Comparison of ENCODE assay signal across 8 cellular contexts in the genomic region with DNA sequence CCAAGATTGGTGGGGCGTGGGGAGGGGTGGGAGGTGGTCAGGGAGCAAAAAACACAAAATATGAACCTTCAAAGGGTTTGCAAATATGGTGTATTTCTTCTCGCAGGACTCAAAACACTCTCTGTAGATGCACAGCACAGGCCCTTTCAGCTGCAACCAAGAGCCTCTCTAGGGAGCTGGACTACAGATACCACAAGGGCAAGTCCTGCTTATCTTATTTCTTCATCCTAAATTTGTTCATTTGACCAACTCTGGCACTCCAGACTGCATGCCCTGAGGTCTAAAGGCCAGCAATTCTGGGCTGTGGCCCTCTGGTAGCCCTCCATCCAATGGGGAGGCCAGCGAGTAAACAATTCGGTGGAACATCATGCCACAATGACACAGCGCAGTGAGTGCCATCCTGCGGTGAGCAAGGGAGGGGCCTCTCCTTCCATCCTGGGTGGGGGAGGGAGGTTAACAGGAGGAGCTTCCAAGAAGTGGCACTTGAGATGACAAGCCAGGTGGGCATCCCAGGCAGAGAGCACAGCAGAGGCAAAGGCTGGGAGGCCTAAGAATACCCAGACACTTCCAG. TPM values are rescaled to one million over a fixed set of nuclear protein-coding genes. Genes with fewer than 3 reads are reported as not detected.
DNase-seq lines count a peak whose midpoint lies in the region; ATAC-seq, FAIRE-seq and TF ChIP-seq lines count a peak whose summit lies in the region.

No MANE protein-coding gene starts in this region.

- peak in 1 of 2 donors; percentile 7 for ATAC-seq in stimulated activated naive B cell treated with anti-CD40 and anti-IgM and Interleukin-4, amounts not matched to agents 10 μg/mL and 1 μg/mL and 100 μg/mL, for 72 hours (replicated peaks)
- ATAC-seq in HG02884 (IDR thresholded peaks at IDR 0.05; ENCODE audit: unreplicated experiment): no peak

- H3K27ac Mint-ChIP-seq in stimulated activated naive B cell treated with anti-CD40 and anti-IgM and Interleukin-4, amounts not matched to agents 10 μg/mL and 1 μg/mL and 100 μg/mL, for 72 hours: peak overlapping the region; percentile 96

- no peaks in the 10 kb centered on the region for H3K27me3 Mint-ChIP-seq in stimulated activated naive B cell treated with anti-CD40 and anti-IgM and Interleukin-4, amounts not matched to agents 10 μg/mL and 1 μg/mL and 100 μg/mL, for 72 hours

- peak overlapping the region; percentile 59 to 73 for H3K4me3 Mint-ChIP-seq in stimulated activated naive B cell treated with anti-CD40 and anti-IgM and Interleukin-4, amounts not matched to agents 10 μg/mL and 1 μg/mL and 100 μg/mL, for 72 hours

- peaks cover 0 to 3% of the 10 kb centered on the region in 2 donors for H3K9me3 Mint-ChIP-seq in stimulated activated naive B cell treated with anti-CD40 and anti-IgM and Interleukin-4, amounts not matched to agents 10 μg/mL and 1 μg/mL and 100 μg/mL, for 72 hours

- FAIRE-seq in D721Med (lab: Jason Lieb, UNC): no peak

- peaks cover 3 to 9% of the 10 kb centered on the region in 2 donors for H3K36me3 Mint-ChIP-seq in stimulated activated naive B cell treated with anti-CD40 and anti-IgM and Interleukin-4, amounts not matched to agents 10 μg/mL and 1 μg/mL and 100 μg/mL, for 72 hours

- peaks cover 59 to 91% of the 10 kb centered on the region in 2 donors for H3K4me1 Mint-ChIP-seq in stimulated activated naive B cell treated with anti-CD40 and anti-IgM and Interleukin-4, amounts not matched to agents 10 μg/mL and 1 μg/mL and 100 μg/mL, for 72 hours

- DNase-seq in NCI-H1436 (lab: John Stamatoyannopoulos, UW): peak; percentile 15
- DNase-seq in NCI-H1436 treated with DMSO at 0.1 percent for 48 hours (lab: John Stamatoyannopoulos, UW): no peak
- peak; percentile 74 for DNase-seq in RPMI7951 (ENCODE audit: low read depth)
- peak; percentile 10 for DNase-seq in effector CD8-positive, alpha-beta T cell (lab: John Stamatoyannopoulos, UW)
- DNase-seq in stimulated activated naive B cell treated with anti-CD40 and anti-IgM and Interleukin-4, amounts not matched to agents 10 μg/mL and 1 μg/mL and 100 μg/mL, for 72 hours: peak; percentile 36
- no peak for DNase-seq in HuH-7.5 (ENCODE audit: low spot score)
- no peak for DNase-seq in D721Med (ENCODE audit: insufficient read length, low spot score)

- no peak for TF ChIP-seq CTCF in D721Med (IDR thresholded peaks at IDR 0.05; ENCODE audit: insufficient read depth, missing control alignments)

RNA-seq across cellular contexts. Expression of a gene that starts 0.6 kb away (rescaled TPM):
- 0.88 and 1.7 TPM in 2 replicates for total RNA-seq in RPMI7951 (2014; rRNA removed; shearing (Covaris generic))

RNA-seq across cellular contexts. Expression of a gene that starts 36.4 kb away (rescaled TPM):
- total RNA-seq in RPMI7951 (2014; rRNA removed; shearing (Covaris generic)): 173 and 232 TPM in 2 replicates

Comparison
In these comparisons a context has a peak if more than half of its experiments do, and no peak if none do; other contexts are left out.
1. DNase-seq: peak in NCI-H1436 (single experiment), RPMI7951 (single experiment), effector CD8-positive, alpha-beta T cell (single experiment) and stimulated activated naive B cell treated with anti-CD40 and anti-IgM and Interleukin-4, amounts not matched to agents 10 μg/mL and 1 μg/mL and 100 μg/mL, for 72 hours (single experiment); none in NCI-H1436 treated with DMSO at 0.1 percent for 48 hours (single experiment), HuH-7.5 (single experiment) and D721Med (single experiment).